In genomic region chr22:29331658-29332300, GRCh38 we compare ENCODE assay signal across 15 cellular contexts. TPM values are rescaled to one million over a fixed set of nuclear protein-coding genes. Genes with fewer than 3 reads are reported as not detected.
"Had no signal": no experiment of that assay in that cellular context is flagged by ENCODE, and none has a peak within 500 bp of the region (broad histone marks: within the 10 kb centered on the region; RNA-seq: fewer than 3 reads in every experiment).

No MANE protein-coding gene starts in this region.

- H3K36me3 ChIP-seq: uterus had no signal

- ATAC-seq: gastrocnemius medialis; heart right ventricle; left colon; stimulated activated memory B cell treated with anti-CD40 and anti-IgM and Interleukin-4, amounts not matched to agents 10 μg/mL and 1 μg/mL and 100 μg/mL, for 72 hours had no signal

- H3K4me1 ChIP-seq: uterus had no signal

- H3K27ac ChIP-seq: heart right ventricle had no signal

- H3K9me3 ChIP-seq: gastrocnemius medialis, heart right ventricle, tibial nerve, uterus had no signal

- H3K27me3 ChIP-seq: gastrocnemius medialis, heart right ventricle, tibial nerve, uterus had no signal

- DNase-seq: activated B cell treated with CpG ODN at 0.5 μM for 24 hours; activated CD4-positive, alpha-beta T cell treated with anti-CD3 and anti-CD28 coated beads for 48 hours; activated naive CD8-positive, alpha-beta T cell treated with anti-CD3 and anti-CD28 coated beads, Interleukin-2, amount 10 ng/mL, durations not matched to agents 7 days and 5 days; aorta; gastrocnemius medialis; heart right ventricle; left colon; naive B cell; retina; T-helper 2 cell; uterus had no signal

- H3K4me3 ChIP-seq: gastrocnemius medialis, heart right ventricle, lung, tibial nerve, uterus had no signal

RNA-seq across cellular contexts. Expression of gene RASL10A, which starts 16.3 kb away (rescaled TPM):
- total RNA-seq: bronchial epithelial cell had no signal

RNA-seq across cellular contexts. Expression of gene GAS2L1, which starts 25.3 kb away (rescaled TPM):
- total RNA-seq: activated B cell treated with CpG ODN at 0.5 μM for 24 hours had no signal
